18 cellular contexts compared by ENCODE assay signal in genomic region chr1:172148213-172148612, GRCh38.
"Had no signal": no experiment of that assay in that cellular context is flagged by ENCODE, and none has a peak within 500 bp of the region (broad histone marks: within the 10 kb centered on the region; RNA-seq: fewer than 3 reads in every experiment).

No MANE protein-coding gene starts in this region.

- H3K9me3 ChIP-seq: gastrocnemius medialis, heart left ventricle, mucosa of descending colon had no signal

- H3K4me3 ChIP-seq: gastrocnemius medialis, heart left ventricle, mucosa of descending colon had no signal

- DNase-seq: activated CD4-positive, alpha-beta T cell treated with anti-CD3 and anti-CD28 coated beads, Interleukin-2, amount 10 ng/mL, durations not matched to agents 7 days and 5 days; activated CD8-positive, alpha-beta memory T cell treated with anti-CD3 and anti-CD28 coated beads for 24 hours; activated naive CD8-positive, alpha-beta T cell treated with anti-CD3 and anti-CD28 coated beads for 36 hours; anterior cingulate cortex; brain microvascular endothelial cell; effector CD8-positive, alpha-beta T cell; gastrocnemius medialis; heart left ventricle; islet precursor cell; mucosa of descending colon; natural killer cell; occipital lobe; stimulated activated CD4-positive, alpha-beta T cell treated with anti-CD3 and anti-CD28 coated beads, Interleukin-4, amount 100 ng/mL, for 24 hours; stimulated activated CD8-positive, alpha-beta memory T cell treated with anti-CD3 and anti-CD28 coated beads, Interleukin-4, amount 100 ng/mL, for 48 hours; stimulated activated naive CD8-positive, alpha-beta T cell treated with anti-CD3 and anti-CD28 coated beads, Interleukin-15, Interleukin-2, amounts not matched to agents 100 U/mL and 50 U/mL, for 24 hours; trophoblast cell had no signal

- H3K27ac Mint-ChIP-seq: activated CD4-positive, alpha-beta T cell treated with anti-CD3 and anti-CD28 coated beads, Interleukin-2, amount 10 ng/mL, durations not matched to agents 7 days and 5 days; activated naive CD8-positive, alpha-beta T cell treated with anti-CD3 and anti-CD28 coated beads for 36 hours; activated T-helper 1 cell treated with anti-CD3 and anti-CD28 coated beads, Interleukin-12 subunit alpha, Interleukin-12 subunit beta, Interleukin-2, Interleukin-4 antibody, amounts not matched to agents 30 ng/mL and 10 ng/mL and 1 ng/mL, durations not matched to agents 14 hours and 24 hours and 36 hours; natural killer cell had no signal

- H3K27me3 ChIP-seq: brain microvascular endothelial cell, gastrocnemius medialis, heart left ventricle had no signal

- ATAC-seq: gastrocnemius medialis; heart left ventricle; mucosa of descending colon; natural killer cell; stimulated activated naive CD8-positive, alpha-beta T cell treated with anti-CD3 and anti-CD28 coated beads, Interleukin-15, Interleukin-2, amounts not matched to agents 100 U/mL and 50 U/mL, for 24 hours had no signal

- H3K27me3 Mint-ChIP-seq: activated CD4-positive, alpha-beta T cell treated with anti-CD3 and anti-CD28 coated beads, Interleukin-2, amount 10 ng/mL, durations not matched to agents 7 days and 5 days; activated naive CD8-positive, alpha-beta T cell treated with anti-CD3 and anti-CD28 coated beads for 36 hours; central memory CD8-positive, alpha-beta T cell had no signal

- H3K4me3 Mint-ChIP-seq: activated CD4-positive, alpha-beta T cell treated with anti-CD3 and anti-CD28 coated beads, Interleukin-2, amount 10 ng/mL, durations not matched to agents 7 days and 5 days; activated naive CD8-positive, alpha-beta T cell treated with anti-CD3 and anti-CD28 coated beads for 36 hours; activated T-helper 1 cell treated with anti-CD3 and anti-CD28 coated beads, Interleukin-12 subunit alpha, Interleukin-12 subunit beta, Interleukin-2, Interleukin-4 antibody, amounts not matched to agents 30 ng/mL and 10 ng/mL and 1 ng/mL, durations not matched to agents 14 hours and 24 hours and 36 hours; central memory CD8-positive, alpha-beta T cell; natural killer cell had no signal

- H3K4me1 ChIP-seq: gastrocnemius medialis had no signal

- H3K9me3 Mint-ChIP-seq: activated naive CD8-positive, alpha-beta T cell treated with anti-CD3 and anti-CD28 coated beads for 36 hours; central memory CD8-positive, alpha-beta T cell; natural killer cell had no signal

- H3K36me3 ChIP-seq: brain microvascular endothelial cell, gastrocnemius medialis, heart left ventricle had no signal

- H3K36me3 Mint-ChIP-seq: activated naive CD8-positive, alpha-beta T cell treated with anti-CD3 and anti-CD28 coated beads for 36 hours; natural killer cell had no signal

- H3K27ac ChIP-seq: brain microvascular endothelial cell had no signal

- H3K4me1 Mint-ChIP-seq: central memory CD8-positive, alpha-beta T cell had no signal
